In the genomic region with DNA sequence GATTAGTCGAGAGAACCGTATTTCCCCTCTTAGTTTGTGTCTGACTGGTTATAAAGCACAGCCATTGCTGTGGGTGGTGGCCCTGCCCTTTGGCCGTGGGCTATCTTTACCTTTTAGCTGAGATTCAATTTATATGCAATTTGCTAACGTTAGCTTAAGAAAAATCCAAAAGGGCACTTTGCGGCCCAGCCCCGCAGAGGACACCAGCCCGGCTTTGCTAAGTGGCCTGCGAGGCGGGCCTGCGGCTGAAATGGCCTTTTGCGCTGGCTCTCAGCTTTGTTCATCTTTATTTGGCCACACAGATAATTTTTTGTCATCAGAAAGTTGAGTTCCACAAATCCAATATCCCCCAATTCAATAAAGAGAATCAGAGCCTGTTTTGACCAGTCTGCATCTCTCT, we compare ENCODE assay signal across 18 cellular contexts. TPM values are rescaled to one million over a fixed set of nuclear protein-coding genes. Genes with fewer than 3 reads are reported as not detected.
A peak's percentile ranks its signal among the peaks of the same experiment; 100 is the strongest.
DNase-seq lines count a peak whose midpoint lies in the region; ATAC-seq and TF ChIP-seq lines count a peak whose summit lies in the region.
"Had no signal": no experiment of that assay in that cellular context is flagged by ENCODE, and none has a peak within 500 bp of the region (broad histone marks: within the 10 kb centered on the region; RNA-seq: fewer than 3 reads in every experiment).

No MANE protein-coding gene starts in this region.

- H3K4me3 Mint-ChIP-seq in GM23338 (no peak overlapping the region), type B pancreatic cell (no peak overlapping the region)
- H3K4me3 Mint-ChIP-seq: CD4-positive, alpha-beta memory T cell had no signal

- no peaks in the 10 kb centered on the region for H3K9me2 ChIP-seq in GM23338 (ENCODE audit: insufficient read depth)

- TF ChIP-seq CTCF in left ventricle myocardium inferior (IDR thresholded peaks at IDR 0.05; ENCODE audit: borderline replicate concordance) = no peak
- no peak for TF ChIP-seq CTCF in GM23338 (conservative IDR thresholded peaks at IDR 0.05; ENCODE audit: low read depth in 2 of 2)
- TF ChIP-seq CTCF in lower lobe of right lung (IDR thresholded peaks at IDR 0.05) = no peak
- TF ChIP-seq CTCF in type B pancreatic cell (conservative IDR thresholded peaks at IDR 0.05) = no peak
- TF ChIP-seq CTCF in sigmoid colon (IDR thresholded peaks at IDR 0.05) = no peak

- H3K27me3 ChIP-seq in left ventricle myocardium inferior (ENCODE audit: low read depth) (peaks cover 87% of the 10 kb centered on the region), GM23338 (ENCODE audit: insufficient read depth) (no peaks in the 10 kb centered on the region), lower lobe of right lung (ENCODE audit: low read depth) (peaks cover 4% of the 10 kb centered on the region), sigmoid colon (peaks cover 0 to 7% (median 0%) of the 10 kb centered on the region in 3 donors)
- H3K27me3 ChIP-seq: BE2C had no signal

- no peak for TF ChIP-seq POLR2A in sigmoid colon (IDR thresholded peaks at IDR 0.05)

- H3K27me3 Mint-ChIP-seq in GM23338 (ENCODE audit: insufficient read depth, low read depth, poor library complexity) (peaks cover 20% of the 10 kb centered on the region), type B pancreatic cell (peaks cover 37% of the 10 kb centered on the region)

- no peak for TF ChIP-seq EP300 in sigmoid colon (IDR thresholded peaks at IDR 0.05)

- H3K4me1 Mint-ChIP-seq in GM23338 = no peaks in the 10 kb centered on the region; the same call in 2 of the 3 replicates
- H3K4me1 Mint-ChIP-seq in type B pancreatic cell (ENCODE audit: unreplicated experiment) = no peaks in the 10 kb centered on the region
- H3K4me1 Mint-ChIP-seq: CD4-positive, alpha-beta memory T cell had no signal

- intact Hi-C loops in left ventricle myocardium inferior (cut with micrococcal nuclease) = no loop called here
- intact Hi-C loops in Right ventricle myocardium superior (cut with DNase I) = no loop called here
- intact Hi-C loops in lower lobe of right lung (cut with DNase I) = no loop called here
- intact Hi-C loops in sigmoid colon (cut with DNase I) = no loop called here

- H3K27ac Mint-ChIP-seq in GM23338 = no peak overlapping the region
- H3K27ac Mint-ChIP-seq in type B pancreatic cell = no peak overlapping the region
- H3K27ac Mint-ChIP-seq: CD4-positive, alpha-beta memory T cell had no signal

- H3K79me2 ChIP-seq in GM23338 (replicated peaks; ENCODE audit: insufficient read depth) = no peaks in the 10 kb centered on the region

- H3K36me3 ChIP-seq in left ventricle myocardium inferior (no peaks in the 10 kb centered on the region), GM23338 (ENCODE audit: insufficient read depth) (no peaks in the 10 kb centered on the region), lower lobe of right lung (no peaks in the 10 kb centered on the region), sigmoid colon (no peaks in the 10 kb centered on the region)
- H3K36me3 ChIP-seq: BE2C had no signal

- H3K27ac ChIP-seq in left ventricle myocardium inferior (replicated peaks) = no peak overlapping the region
- H3K27ac ChIP-seq in GM23338 (ENCODE audit: low read depth) = no peak overlapping the region
- no peak overlapping the region for H3K27ac ChIP-seq in lower lobe of right lung
- H3K27ac ChIP-seq in sigmoid colon = no peak overlapping the region
- H3K27ac ChIP-seq: C4-2B, GM23248 had no signal

- H2AFZ ChIP-seq in GM23338 = 0 out of 2 replicates have a peak overlapping the region, but pooled peaks have one; percentile 28
- H2AFZ ChIP-seq: GM23248 had no signal

- no peaks in the 10 kb centered on the region for H3K4me1 ChIP-seq in left ventricle myocardium inferior
- H3K4me1 ChIP-seq in GM23338 (ENCODE audit: insufficient read depth) = no peaks in the 10 kb centered on the region
- no peaks in the 10 kb centered on the region for H3K4me1 ChIP-seq in lower lobe of right lung
- H3K4me1 ChIP-seq in sigmoid colon = no peaks in the 10 kb centered on the region
- H3K4me1 ChIP-seq: BE2C had no signal

- H3K36me3 Mint-ChIP-seq in GM23338 (ENCODE audit: low read depth) (no peaks in the 10 kb centered on the region), type B pancreatic cell (no peaks in the 10 kb centered on the region)
- H3K36me3 Mint-ChIP-seq: CD4-positive, alpha-beta memory T cell had no signal

- ATAC-seq in Right ventricle myocardium superior (ENCODE audit: poor library complexity) (no peak), GM23338 (no peak), lower lobe of right lung (no peak)

- H3K9me3 ChIP-seq in left ventricle myocardium inferior (replicated peaks) (no peaks in the 10 kb centered on the region), lower lobe of right lung (no peaks in the 10 kb centered on the region), sigmoid colon (no peaks in the 10 kb centered on the region)
- H3K9me3 ChIP-seq: BE2C had no signal

- DNase-seq in left ventricle myocardium inferior (peak; percentile 5), Right ventricle myocardium superior (no peak), GM23338 (ENCODE audit: low spot score) (no peak), lower lobe of right lung (peak; percentile 11), type B pancreatic cell (ENCODE audit: extremely low spot score, unreplicated experiment) (peak; percentile 27), NCI-H1048 (lab: John Stamatoyannopoulos, UW) (no peak), sigmoid colon (no peak), T-helper 2 cell (no peak)
- DNase-seq: ACHN; BE2C; CD4-positive, alpha-beta memory T cell; DMS153; DMS79; GDM1; GM23248; HCEC 1CT; IMR-90 had no signal

- H3K9me3 Mint-ChIP-seq in GM23338 (no peaks in the 10 kb centered on the region; the same call in 2 of the 3 replicates), type B pancreatic cell (no peaks in the 10 kb centered on the region)
- H3K9me3 Mint-ChIP-seq: CD4-positive, alpha-beta memory T cell had no signal

- no peak overlapping the region for H3K4me2 ChIP-seq in GM23338

- no peaks in the 10 kb centered on the region for H4K20me1 ChIP-seq in GM23338 (replicated peaks; ENCODE audit: insufficient read depth)

- H3K4me3 ChIP-seq in left ventricle myocardium inferior (no peak overlapping the region), GM23338 (no peak overlapping the region), lower lobe of right lung (no peak overlapping the region), sigmoid colon (no peak overlapping the region)
- H3K4me3 ChIP-seq: GM23248 had no signal

- 0 out of 2 replicates have a peak, but pooled peaks cover 2% of the 10 kb centered on the region for H3F3A ChIP-seq in GM23338 (replicated peaks; ENCODE audit: low read depth)

- 70 to 85% methylated on average over 11 of the region's 11 CpGs for WGBS in sigmoid colon, 2 donors

TF ChIP-seq in GM23338, 12 proteins besides CTCF, POLR2A, EP300 and RAD21 (continues in another document):
- TF ChIP-seq ZNF331 (CRISPR knock-in tag; IDR thresholded peaks at IDR 0.05; ENCODE audit: low read depth) (no peak), ZNF114 (CRISPR knock-in tag; IDR thresholded peaks at IDR 0.05) (no peak), EZH2phosphoT487 (IDR thresholded peaks at IDR 0.05; ENCODE audit: unreplicated experiment) (no peak)
- TF ChIP-seq, protein P1, sequence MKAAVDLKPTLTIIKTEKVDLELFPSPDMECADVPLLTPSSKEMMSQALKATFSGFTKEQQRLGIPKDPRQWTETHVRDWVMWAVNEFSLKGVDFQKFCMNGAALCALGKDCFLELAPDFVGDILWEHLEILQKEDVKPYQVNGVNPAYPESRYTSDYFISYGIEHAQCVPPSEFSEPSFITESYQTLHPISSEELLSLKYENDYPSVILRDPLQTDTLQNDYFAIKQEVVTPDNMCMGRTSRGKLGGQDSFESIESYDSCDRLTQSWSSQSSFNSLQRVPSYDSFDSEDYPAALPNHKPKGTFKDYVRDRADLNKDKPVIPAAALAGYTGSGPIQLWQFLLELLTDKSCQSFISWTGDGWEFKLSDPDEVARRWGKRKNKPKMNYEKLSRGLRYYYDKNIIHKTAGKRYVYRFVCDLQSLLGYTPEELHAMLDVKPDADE (IDR thresholded peaks at IDR 0.05) = no peak
- TF ChIP-seq, protein P2, sequence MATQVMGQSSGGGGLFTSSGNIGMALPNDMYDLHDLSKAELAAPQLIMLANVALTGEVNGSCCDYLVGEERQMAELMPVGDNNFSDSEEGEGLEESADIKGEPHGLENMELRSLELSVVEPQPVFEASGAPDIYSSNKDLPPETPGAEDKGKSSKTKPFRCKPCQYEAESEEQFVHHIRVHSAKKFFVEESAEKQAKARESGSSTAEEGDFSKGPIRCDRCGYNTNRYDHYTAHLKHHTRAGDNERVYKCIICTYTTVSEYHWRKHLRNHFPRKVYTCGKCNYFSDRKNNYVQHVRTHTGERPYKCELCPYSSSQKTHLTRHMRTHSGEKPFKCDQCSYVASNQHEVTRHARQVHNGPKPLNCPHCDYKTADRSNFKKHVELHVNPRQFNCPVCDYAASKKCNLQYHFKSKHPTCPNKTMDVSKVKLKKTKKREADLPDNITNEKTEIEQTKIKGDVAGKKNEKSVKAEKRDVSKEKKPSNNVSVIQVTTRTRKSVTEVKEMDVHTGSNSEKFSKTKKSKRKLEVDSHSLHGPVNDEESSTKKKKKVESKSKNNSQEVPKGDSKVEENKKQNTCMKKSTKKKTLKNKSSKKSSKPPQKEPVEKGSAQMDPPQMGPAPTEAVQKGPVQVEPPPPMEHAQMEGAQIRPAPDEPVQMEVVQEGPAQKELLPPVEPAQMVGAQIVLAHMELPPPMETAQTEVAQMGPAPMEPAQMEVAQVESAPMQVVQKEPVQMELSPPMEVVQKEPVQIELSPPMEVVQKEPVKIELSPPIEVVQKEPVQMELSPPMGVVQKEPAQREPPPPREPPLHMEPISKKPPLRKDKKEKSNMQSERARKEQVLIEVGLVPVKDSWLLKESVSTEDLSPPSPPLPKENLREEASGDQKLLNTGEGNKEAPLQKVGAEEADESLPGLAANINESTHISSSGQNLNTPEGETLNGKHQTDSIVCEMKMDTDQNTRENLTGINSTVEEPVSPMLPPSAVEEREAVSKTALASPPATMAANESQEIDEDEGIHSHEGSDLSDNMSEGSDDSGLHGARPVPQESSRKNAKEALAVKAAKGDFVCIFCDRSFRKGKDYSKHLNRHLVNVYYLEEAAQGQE (IDR thresholded peaks at IDR 0.05; ENCODE audit: unreplicated experiment) = no peak

RNA-seq across cellular contexts. Expression of a gene that starts 48.3 kb away (rescaled TPM):
- 0.27 TPM for total RNA-seq in left ventricle myocardium inferior
- total RNA-seq in Right ventricle myocardium superior = not detected
- 37.3 and 43.1 TPM in 2 replicates for total RNA-seq in GM23338 (2014; rRNA removed; shearing (Covaris generic))
- polyA plus RNA-seq in GM23338 (2016; fragmentation: Nextera tagmentation; extraction: Ambion mirVana) = 24.6 and 29.9 TPM in 2 replicates
- total RNA-seq in lower lobe of right lung = 6.0 TPM
- 4.9 and 12.6 TPM in 2 replicates for total RNA-seq in type B pancreatic cell (ENCODE audit: low replicate concordance)
- 1 to 10 TPM in 3 of 4 donors, under 1 TPM in 1; 0.54 to 8.3 (median 3.0) TPM for total RNA-seq in sigmoid colon
- 1 to 10 TPM in 2 of 3 donors, under 1 TPM in 1; 0.46 to 2.4 (median 1.8) TPM for polyA plus RNA-seq in sigmoid colon
- total RNA-seq: CD4-positive, alpha-beta memory T cell had no signal
- polyA plus RNA-seq: CD4-positive, alpha-beta memory T cell had no signal

Comparison
In these comparisons a context has a peak if more than half of its experiments do, and no peak if none do; other contexts are left out.
1. DNase-seq: peak in left ventricle myocardium inferior (single experiment), lower lobe of right lung (single experiment) and type B pancreatic cell (single experiment); none in Right ventricle myocardium superior (single experiment), GM23338 (single experiment), NCI-H1048 (single experiment), sigmoid colon (single experiment) and T-helper 2 cell (0 of 5).